Comparison of ENCODE assay signal across 27 cellular contexts in genomic region chr14:22526744-22527143, GRCh38.
DNase-seq lines count a peak whose midpoint lies in the region; ATAC-seq, FAIRE-seq and TF ChIP-seq lines count a peak whose summit lies in the region.
"Had no signal": no experiment of that assay in that cellular context is flagged by ENCODE, and none has a peak within 500 bp of the region (broad histone marks: within the 10 kb centered on the region; RNA-seq: fewer than 3 reads in every experiment).

No MANE protein-coding gene starts in this region.

- H3K27ac ChIP-seq in CD4-positive, CD25-positive, alpha-beta regulatory T cell (ENCODE audit: insufficient read depth, low read length, poor library complexity, severe bottlenecking) = peak overlapping the region; percentile 99
- peak overlapping the region; percentile 83 for H3K27ac ChIP-seq in effector memory CD4-positive, alpha-beta T cell (ENCODE audit: insufficient read depth, low read length, poor library complexity, severe bottlenecking)
- no peak overlapping the region for H3K27ac ChIP-seq in thyroid gland
- H3K27ac ChIP-seq: dorsolateral prefrontal cortex, lower lobe of right lung had no signal

- H3K9me3 Mint-ChIP-seq in activated CD4-positive, alpha-beta T cell treated with anti-CD3 and anti-CD28 coated beads, Interleukin-2, amount 10 ng/mL, durations not matched to agents 24 days and 14 days = no peaks in the 10 kb centered on the region
- no peaks in the 10 kb centered on the region for H3K9me3 Mint-ChIP-seq in CD4-positive, CD25-positive, alpha-beta regulatory T cell
- H3K9me3 Mint-ChIP-seq in activated B cell treated with CpG ODN at 0.5 μM for 24 hours = no peaks in the 10 kb centered on the region

- H3K36me3 ChIP-seq in CD4-positive, CD25-positive, alpha-beta regulatory T cell (ENCODE audit: control insufficient read depth, insufficient read depth, low read length) = peaks cover 76% of the 10 kb centered on the region
- H3K36me3 ChIP-seq in effector memory CD4-positive, alpha-beta T cell (ENCODE audit: control insufficient read depth, insufficient read depth, low read length) = peaks cover 48% of the 10 kb centered on the region
- H3K36me3 ChIP-seq in thyroid gland = no peaks in the 10 kb centered on the region
- H3K36me3 ChIP-seq: BE2C, lower lobe of right lung had no signal

- H3K9me3 ChIP-seq in CD4-positive, CD25-positive, alpha-beta regulatory T cell (ENCODE audit: control insufficient read depth in 2 of 2, low read length in 2 of 2) = no peaks in the 10 kb centered on the region
- H3K9me3 ChIP-seq in effector memory CD4-positive, alpha-beta T cell (ENCODE audit: control insufficient read depth, low read length) = no peaks in the 10 kb centered on the region
- H3K9me3 ChIP-seq in thyroid gland = no peaks in the 10 kb centered on the region
- H3K9me3 ChIP-seq: BE2C, lower lobe of right lung had no signal

- CTCF ChIA-PET in activated B cell treated with CpG ODN at 0.5 μM for 24 hours (lab: Charles Lee) = no interaction called here

- H3K27me3 Mint-ChIP-seq in activated CD4-positive, alpha-beta T cell treated with anti-CD3 and anti-CD28 coated beads, Interleukin-2, amount 10 ng/mL, durations not matched to agents 24 days and 14 days = no peaks in the 10 kb centered on the region
- H3K27me3 Mint-ChIP-seq in CD4-positive, CD25-positive, alpha-beta regulatory T cell = no peaks in the 10 kb centered on the region
- H3K27me3 Mint-ChIP-seq in activated B cell treated with CpG ODN at 0.5 μM for 24 hours = no peaks in the 10 kb centered on the region

- no peaks in the 10 kb centered on the region for H3K27me3 ChIP-seq in CD4-positive, CD25-positive, alpha-beta regulatory T cell (ENCODE audit: control insufficient read depth, insufficient read depth, low read length)
- no peaks in the 10 kb centered on the region for H3K27me3 ChIP-seq in effector memory CD4-positive, alpha-beta T cell (replicated peaks; ENCODE audit: control insufficient read depth, insufficient read depth, low read length, poor library complexity, severe bottlenecking)
- no peaks in the 10 kb centered on the region for H3K27me3 ChIP-seq in thyroid gland
- H3K27me3 ChIP-seq: BE2C had no signal

- peaks cover 96% of the 10 kb centered on the region for H3K4me1 ChIP-seq in CD4-positive, CD25-positive, alpha-beta regulatory T cell (ENCODE audit: control insufficient read depth, insufficient read depth, low read length, poor library complexity, severe bottlenecking)
- peaks cover 83% of the 10 kb centered on the region for H3K4me1 ChIP-seq in effector memory CD4-positive, alpha-beta T cell (ENCODE audit: control insufficient read depth, insufficient read depth, low read length, poor library complexity, severe bottlenecking)
- H3K4me1 ChIP-seq in thyroid gland = peaks cover 4 to 5% of the 10 kb centered on the region in 2 donors
- H3K4me1 ChIP-seq: lower lobe of right lung had no signal

- TF ChIP-seq POLR2A in thyroid gland (IDR thresholded peaks at IDR 0.05) = no peak

- H3K4me3 Mint-ChIP-seq in activated CD4-positive, alpha-beta T cell treated with anti-CD3 and anti-CD28 coated beads, Interleukin-2, amount 10 ng/mL, durations not matched to agents 24 days and 14 days = peak overlapping the region; percentile 83
- peak overlapping the region; percentile 88 to 93 (median 90) for H3K4me3 Mint-ChIP-seq in CD4-positive, CD25-positive, alpha-beta regulatory T cell
- H3K4me3 Mint-ChIP-seq in activated B cell treated with CpG ODN at 0.5 μM for 24 hours = peak overlapping the region; percentile 9

- 95 to 100% methylated on average over 1 of the region's 1 CpG for WGBS in thyroid gland, 2 donors

- TF ChIP-seq CTCF in activated B cell treated with CpG ODN at 0.5 μM for 24 hours (IDR thresholded peaks at IDR 0.05) = no peak
- no peak for TF ChIP-seq CTCF in thyroid gland (IDR thresholded peaks at IDR 0.05)

- no peak for FAIRE-seq in frontal cortex (lab: Jason Lieb, UNC)
- FAIRE-seq: A204.1, kidney had no signal

- H3K4me1 Mint-ChIP-seq in activated CD4-positive, alpha-beta T cell treated with anti-CD3 and anti-CD28 coated beads, Interleukin-2, amount 10 ng/mL, durations not matched to agents 24 days and 14 days = peaks cover 85% of the 10 kb centered on the region
- peaks cover 31 to 90% (median 75%) of the 10 kb centered on the region in 4 donors for H3K4me1 Mint-ChIP-seq in CD4-positive, CD25-positive, alpha-beta regulatory T cell
- H3K4me1 Mint-ChIP-seq in activated B cell treated with CpG ODN at 0.5 μM for 24 hours = peaks cover 77% of the 10 kb centered on the region

- intact Hi-C loops in activated CD4-positive, alpha-beta T cell treated with anti-CD3 and anti-CD28 coated beads, Interleukin-2, amount 10 ng/mL, durations not matched to agents 24 days and 14 days (cut with micrococcal nuclease) = loop anchor here (1.0 kb wide), 1 partner anchor 8 kb away; no protein-coding TSS in a partner anchor
- intact Hi-C loops in activated B cell treated with CpG ODN at 0.5 μM for 24 hours (cut with micrococcal nuclease) = no loop called here
- intact Hi-C loops in thyroid gland (cut with DNase I) = no loop called here

- peak overlapping the region; percentile 83 for H3K4me3 ChIP-seq in CD4-positive, CD25-positive, alpha-beta regulatory T cell (ENCODE audit: low read depth, low read length)
- H3K4me3 ChIP-seq in effector memory CD4-positive, alpha-beta T cell (ENCODE audit: insufficient read depth, low read depth, low read length, poor library complexity, severe bottlenecking) = peak overlapping the region; percentile 45
- no peak overlapping the region for H3K4me3 ChIP-seq in thyroid gland (replicated peaks in 1 of 3)
- H3K4me3 ChIP-seq: dorsolateral prefrontal cortex, lower lobe of right lung, smooth muscle cell had no signal

- no peak for DNase-seq in activated CD4-positive, alpha-beta T cell treated with anti-CD3 and anti-CD28 coated beads, Interleukin-2, amount 10 ng/mL, durations not matched to agents 24 days and 14 days
- DNase-seq in activated CD4-positive, alpha-beta T cell treated with anti-CD3 and anti-CD28 coated beads for 1 hour = no peak
- DNase-seq in CD4-positive, CD25-positive, alpha-beta regulatory T cell = no peak
- DNase-seq in activated B cell treated with CpG ODN at 0.5 μM for 24 hours (no peak), thyroid gland (no peak), activated gamma-delta T cell treated with Interleukin-2 at 50 U/mL for 16 hours (no peak), frontal cortex (ENCODE audit: low spot score in 2 of 2) (no peak)
- DNase-seq in effector memory CD4-positive, alpha-beta T cell = no peak
- DNase-seq: activated CD4-positive, alpha-beta T cell treated with anti-CD3 and anti-CD28 coated beads, Interleukin-2, amount 50 U/mL, for 1 hour; aorta; BE2C; caudate nucleus; DMS153; dorsolateral prefrontal cortex; foreskin fibroblast; GF-D8; GOT3; kidney; lower lobe of right lung; NCI-H1436 treated with DMSO at 0.1 percent for 48 hours; NCI-H2171; NCI-H526; nucleus accumbens; stimulated activated CD4-positive, alpha-beta T cell treated with anti-CD3 and anti-CD28 coated beads, Interleukin-4, amount 100 ng/mL, for 4 hours had no signal

- no peak for ATAC-seq in CD4-positive, CD25-positive, alpha-beta regulatory T cell (ENCODE audit: low read depth in 2 of 2)
- ATAC-seq in activated B cell treated with CpG ODN at 0.5 μM for 24 hours (ENCODE audit: low read depth) = no peak
- ATAC-seq: lower lobe of right lung, SK-N-SH treated with all-trans-retinoic acid at 6 μM for 48 hours had no signal

- H3K36me3 Mint-ChIP-seq in activated CD4-positive, alpha-beta T cell treated with anti-CD3 and anti-CD28 coated beads, Interleukin-2, amount 10 ng/mL, durations not matched to agents 24 days and 14 days (ENCODE audit: low read depth) = peaks cover 95% of the 10 kb centered on the region
- peaks cover 88% of the 10 kb centered on the region for H3K36me3 Mint-ChIP-seq in CD4-positive, CD25-positive, alpha-beta regulatory T cell
- H3K36me3 Mint-ChIP-seq in activated B cell treated with CpG ODN at 0.5 μM for 24 hours (ENCODE audit: low read depth) = no peaks in the 10 kb centered on the region

- POLR2A ChIA-PET in activated B cell treated with CpG ODN at 0.5 μM for 24 hours (lab: Charles Lee) = interaction anchor here (0.7 to 3.6 kb wide), 8 partner anchors 8 to 54 kb away, joined by 3 to 27 read pairs (median 4); no protein-coding TSS in a partner anchor

- peak overlapping the region; percentile 93 for H3K27ac Mint-ChIP-seq in activated CD4-positive, alpha-beta T cell treated with anti-CD3 and anti-CD28 coated beads, Interleukin-2, amount 10 ng/mL, durations not matched to agents 24 days and 14 days
- peak overlapping the region; percentile 93 to 99 (median 98) for H3K27ac Mint-ChIP-seq in CD4-positive, CD25-positive, alpha-beta regulatory T cell
- peak overlapping the region; percentile 43 for H3K27ac Mint-ChIP-seq in activated B cell treated with CpG ODN at 0.5 μM for 24 hours

Comparison
In these comparisons a context has a peak if more than half of its experiments do, and no peak if none do; other contexts are left out.
1. H3K27ac Mint-ChIP-seq: peak in every context shown above with its lines; median percentile 98 in CD4-positive, CD25-positive, alpha-beta regulatory T cell; 93 in activated CD4-positive, alpha-beta T cell treated with anti-CD3 and anti-CD28 coated beads, Interleukin-2, amount 10 ng/mL, durations not matched to agents 24 days and 14 days; 43 in activated B cell treated with CpG ODN at 0.5 μM for 24 hours.
2. H3K4me3 Mint-ChIP-seq: peak in every context shown above with its lines; median percentile 90 in CD4-positive, CD25-positive, alpha-beta regulatory T cell; 83 in activated CD4-positive, alpha-beta T cell treated with anti-CD3 and anti-CD28 coated beads, Interleukin-2, amount 10 ng/mL, durations not matched to agents 24 days and 14 days; 9 in activated B cell treated with CpG ODN at 0.5 μM for 24 hours.
3. H3K27ac ChIP-seq: peak in CD4-positive, CD25-positive, alpha-beta regulatory T cell (single experiment) and effector memory CD4-positive, alpha-beta T cell (single experiment); none in thyroid gland (0 of 3).
4. H3K4me3 ChIP-seq: peak in CD4-positive, CD25-positive, alpha-beta regulatory T cell (single experiment) and effector memory CD4-positive, alpha-beta T cell (single experiment); none in thyroid gland (0 of 3).